34 cellular contexts compared by ENCODE assay signal in genomic region chr10:126634347-126634746, GRCh38. TPM values are rescaled to one million over a fixed set of nuclear protein-coding genes. Genes with fewer than 3 reads are reported as not detected.
"Had no signal": no experiment of that assay in that cellular context is flagged by ENCODE, and none has a peak within 500 bp of the region (broad histone marks: within the 10 kb centered on the region; RNA-seq: fewer than 3 reads in every experiment).

No MANE protein-coding gene starts in this region.

- H3K4me1 Mint-ChIP-seq: stimulated activated naive CD8-positive, alpha-beta T cell treated with anti-CD3 and anti-CD28 coated beads, Interleukin-15, amount 100 ng/mL, for 72 hours had no signal

- H3K4me2 ChIP-seq: smooth muscle cell had no signal

- H3K9me3 ChIP-seq: esophagus squamous epithelium, heart right ventricle, left lung, neutrophil, pancreas, testis, tibial artery, upper lobe of left lung had no signal

- H3K4me1 ChIP-seq: esophagus squamous epithelium, left lung, pancreas, testis, tibial artery, upper lobe of left lung had no signal

- H3K36me3 ChIP-seq: esophagus squamous epithelium, heart right ventricle, left lung, neutrophil, pancreas, tibial artery, upper lobe of left lung had no signal

- H3K36me3 Mint-ChIP-seq: natural killer cell had no signal

- FAIRE-seq: islet of Langerhans, pancreas, urothelium cell line had no signal

- H3K4me3 ChIP-seq: esophagus squamous epithelium, heart right ventricle, left lung, pancreas, smooth muscle cell, testis, tibial artery, upper lobe of left lung had no signal

- H3K27ac Mint-ChIP-seq: endodermal cell; natural killer cell; stimulated activated naive CD8-positive, alpha-beta T cell treated with anti-CD3 and anti-CD28 coated beads, Interleukin-15, amount 100 ng/mL, for 72 hours had no signal

- H3K27ac ChIP-seq: esophagus squamous epithelium, heart right ventricle, left lung, neutrophil, pancreas, testis, tibial artery, upper lobe of left lung had no signal

- H3K27me3 ChIP-seq: esophagus squamous epithelium, left lung, neutrophil, pancreas, testis, upper lobe of left lung had no signal

- H3K4me3 Mint-ChIP-seq: endodermal cell; natural killer cell; stimulated activated naive CD8-positive, alpha-beta T cell treated with anti-CD3 and anti-CD28 coated beads, Interleukin-15, amount 100 ng/mL, for 72 hours had no signal

- DNase-seq: cerebellar nuclear complex; cortex of kidney; effector CD8-positive, alpha-beta T cell; endodermal cell; erythroblast; esophagus squamous epithelium; glutamatergic neuron; heart right ventricle; left cardiac atrium; left lung; mesenchymal stem cell; midbrain; natural killer cell; pancreas; stimulated activated CD4-positive, alpha-beta T cell treated with anti-CD3 and anti-CD28 coated beads, Interleukin-12 subunit alpha, Interleukin-12 subunit beta, amount 100 ng/mL, for 4 hours; stimulated activated CD4-positive, alpha-beta T cell treated with anti-CD3 and anti-CD28 coated beads, Interleukin-1b, Interleukin-23, amount 100 ng/mL, for 48 hours; stimulated activated CD4-positive, alpha-beta T cell treated with anti-CD3 and anti-CD28 coated beads, Interleukin-4, amount 100 ng/mL, for 1 hour; stimulated activated CD8-positive, alpha-beta memory T cell treated with anti-CD3 and anti-CD28 coated beads, Interleukin-4, amount 100 ng/mL, for 48 hours; stimulated activated naive CD4-positive, alpha-beta T cell; stimulated activated naive CD8-positive, alpha-beta T cell treated with anti-CD3 and anti-CD28 coated beads, Interleukin-15, amount 100 ng/mL, for 72 hours; testis; tibial artery; upper lobe of left lung had no signal

- H3K9me3 Mint-ChIP-seq: endodermal cell, natural killer cell had no signal

- ATAC-seq: heart right ventricle; left cardiac atrium; left lung; natural killer cell; pancreas; sciatic nerve; stimulated activated naive CD8-positive, alpha-beta T cell treated with anti-CD3 and anti-CD28 coated beads, Interleukin-15, amount 100 ng/mL, for 72 hours had no signal

RNA-seq across cellular contexts. Expression of gene C10orf90, which starts 36.1 kb away (rescaled TPM):
- total RNA-seq: dermis microvascular lymphatic vessel endothelial cell, kidney epithelial cell, left lung, lung microvascular endothelial cell, natural killer cell, posterior vena cava, pulmonary artery endothelial cell, sciatic nerve had no signal
- polyA plus RNA-seq: neural cell, pancreas had no signal
